ENCODE assay signal across 9 cellular contexts in the genomic region with DNA sequence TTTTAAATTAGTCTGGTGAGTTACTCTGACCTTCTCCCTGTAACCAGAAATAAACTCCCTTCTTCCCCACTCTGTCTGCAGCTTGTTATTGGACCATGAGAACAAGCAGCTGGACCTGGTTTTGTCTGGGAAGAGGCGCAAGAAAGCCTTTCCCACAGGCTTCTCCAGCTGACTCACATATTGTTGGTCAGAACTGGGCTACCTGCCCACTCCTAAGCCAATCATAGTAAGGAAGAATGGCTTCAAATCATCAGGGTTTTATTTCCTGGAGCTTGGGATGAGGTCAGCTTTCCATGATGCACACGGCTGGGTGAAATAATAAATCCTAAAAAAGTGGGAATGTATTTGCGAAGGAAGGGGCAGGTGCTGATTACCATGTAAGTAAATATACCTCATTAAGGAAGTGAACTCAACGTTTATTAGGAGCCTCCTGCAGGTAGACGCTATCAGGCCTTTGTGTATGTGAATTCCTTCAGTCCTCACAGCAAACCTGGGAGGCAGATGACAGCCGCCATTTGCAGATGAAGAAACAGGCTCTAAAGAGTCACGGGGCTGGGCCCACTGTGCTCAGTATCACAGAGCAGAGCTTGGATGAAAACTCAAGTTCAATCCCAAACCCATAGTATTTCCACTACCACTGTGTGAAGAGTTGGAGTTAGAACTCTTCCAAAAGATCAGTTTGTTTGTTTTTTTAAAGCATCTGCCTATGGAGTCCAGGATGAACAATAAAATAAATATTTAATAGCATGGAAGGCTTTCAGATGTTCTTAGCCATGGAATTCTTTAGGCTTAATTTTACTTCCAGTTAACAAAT. TPM values are rescaled to one million over a fixed set of nuclear protein-coding genes. Genes with fewer than 3 reads are reported as not detected.
DNase-seq lines count a peak whose midpoint lies in the region; TF ChIP-seq lines count a peak whose summit lies in the region.
"Had no signal": no experiment of that assay in that cellular context is flagged by ENCODE, and none has a peak within 500 bp of the region (broad histone marks: within the 10 kb centered on the region; RNA-seq: fewer than 3 reads in every experiment).

No MANE protein-coding gene starts in this region.

- H3K4me3 ChIP-seq in AG04449 (ENCODE audit: low read depth, low read length) (no peak overlapping the region), muscle layer of duodenum (ENCODE audit: low read depth in 1 of 2, low read length in 2 of 2) (peak overlapping the region; percentile 38 to 48)
- no peak overlapping the region for H3K4me3 ChIP-seq in CD8-positive, alpha-beta memory T cell (ENCODE audit: low read length)

- H3K9me3 Mint-ChIP-seq in endothelial cell (ENCODE audit: unreplicated experiment), result no peaks in the 10 kb centered on the region
- H3K9me3 Mint-ChIP-seq in CD8-positive, alpha-beta memory T cell, result no peaks in the 10 kb centered on the region
- H3K9me3 Mint-ChIP-seq: neural crest cell had no signal

- H3K27me3 Mint-ChIP-seq in endothelial cell (ENCODE audit: unreplicated experiment), result peaks cover 14% of the 10 kb centered on the region
- no peaks in the 10 kb centered on the region for H3K27me3 Mint-ChIP-seq in CD8-positive, alpha-beta memory T cell

- no peaks in the 10 kb centered on the region for H3K36me3 ChIP-seq in muscle layer of duodenum (ENCODE audit: control insufficient read depth in 1 of 2, insufficient read depth in 2 of 2, low read length in 2 of 2)
- H3K36me3 ChIP-seq in CD8-positive, alpha-beta memory T cell (ENCODE audit: insufficient read depth, low read length), result no peaks in the 10 kb centered on the region

- DNase-seq in AG04449 (ENCODE audit: low read depth, low spot score) (peak; percentile 100), NCI-H2029 treated with DMSO at 0.1 percent for 48 hours (lab: John Stamatoyannopoulos, UW) (peak; percentile 56), endothelial cell (ENCODE audit: low spot score) (no peak), foreskin melanocyte (no peak), NCI-H82 treated with DMSO at 0.1 percent for 48 hours (lab: John Stamatoyannopoulos, UW; ENCODE audit: unreplicated experiment) (no peak)
- DNase-seq in stimulated activated CD4-positive, alpha-beta T cell treated with anti-CD3 and anti-CD28 coated beads, Interleukin-2, amount 100 ng/mL, for 24 hours, result no peak
- no peak for DNase-seq in CD8-positive, alpha-beta memory T cell

- peaks cover 4% of the 10 kb centered on the region for H3K36me3 Mint-ChIP-seq in endothelial cell (ENCODE audit: low read depth, unreplicated experiment)
- no peaks in the 10 kb centered on the region for H3K36me3 Mint-ChIP-seq in CD8-positive, alpha-beta memory T cell

- H3K4me1 ChIP-seq in muscle layer of duodenum (ENCODE audit: control insufficient read depth in 1 of 2, insufficient read depth in 2 of 2, low read length in 2 of 2), result peaks cover 6 to 15% of the 10 kb centered on the region in 2 donors
- no peaks in the 10 kb centered on the region for H3K4me1 ChIP-seq in CD8-positive, alpha-beta memory T cell (ENCODE audit: insufficient read depth, low read length)

- H3K27ac ChIP-seq in muscle layer of duodenum (ENCODE audit: low read length), result peak overlapping the region; percentile 88
- no peak overlapping the region for H3K27ac ChIP-seq in CD8-positive, alpha-beta memory T cell (ENCODE audit: low read depth, low read length)

- TF ChIP-seq CTCF in AG04449 (IDR thresholded peaks at IDR 0.05; ENCODE audit: insufficient read depth, low read length, missing control alignments) (no peak), endothelial cell (IDR thresholded peaks at IDR 0.05; ENCODE audit: unreplicated experiment) (no peak)

- CTCF ChIA-PET in AG04449 (lab: Yijun Ruan, JAX), result interaction anchor here (0.9 to 2.5 kb wide), 3 partner anchors 142 to 461 kb away, joined by 3 to 10 read pairs (median 5); no protein-coding TSS in a partner anchor
- CTCF ChIA-PET in CD8-positive, alpha-beta memory T cell (lab: Charles Lee), result no interaction called here

- POLR2A ChIA-PET in AG04449 (lab: Yijun Ruan, JAX), result interaction anchor here (0.8 to 1.7 kb wide), 3 partner anchors 55 to 258 kb away, joined by 3 to 6 read pairs (median 4); a partner anchor contains a TSS
- POLR2A ChIA-PET in CD8-positive, alpha-beta memory T cell (lab: Charles Lee), result no interaction called here

- peak overlapping the region; percentile 99 for H3K27ac Mint-ChIP-seq in endothelial cell (ENCODE audit: unreplicated experiment)
- no peak overlapping the region for H3K27ac Mint-ChIP-seq in CD8-positive, alpha-beta memory T cell

- peaks cover 61% of the 10 kb centered on the region for H3K4me1 Mint-ChIP-seq in endothelial cell (ENCODE audit: unreplicated experiment)
- H3K4me1 Mint-ChIP-seq in CD8-positive, alpha-beta memory T cell, result peaks cover 5 to 8% (median 7%) of the 10 kb centered on the region in 3 donors

- H3K27me3 ChIP-seq in muscle layer of duodenum (ENCODE audit: low read depth, low read length), result no peaks in the 10 kb centered on the region
- H3K27me3 ChIP-seq in CD8-positive, alpha-beta memory T cell (ENCODE audit: insufficient read depth, low read length, poor library complexity, severe bottlenecking), result no peaks in the 10 kb centered on the region

- H3K9me3 ChIP-seq in muscle layer of duodenum (ENCODE audit: control insufficient read depth in 1 of 2, low read length in 2 of 2), result no peaks in the 10 kb centered on the region
- no peaks in the 10 kb centered on the region for H3K9me3 ChIP-seq in CD8-positive, alpha-beta memory T cell (ENCODE audit: low read length)

- H3K4me3 Mint-ChIP-seq in endothelial cell (ENCODE audit: unreplicated experiment), result peak overlapping the region; percentile 13
- H3K4me3 Mint-ChIP-seq in CD8-positive, alpha-beta memory T cell, result no peak overlapping the region
- H3K4me3 Mint-ChIP-seq: neural crest cell had no signal

RNA-seq across cellular contexts. Expression of a gene that starts 32.7 kb away (rescaled TPM):
- 0.97 TPM for total RNA-seq in endothelial cell (ENCODE audit: unreplicated experiment)
- 10 to 100 TPM; 30.1 to 33.5 TPM for total RNA-seq in CD8-positive, alpha-beta memory T cell
- 19.8 TPM for polyA plus RNA-seq in CD8-positive, alpha-beta memory T cell
- total RNA-seq: neural crest cell had no signal

RNA-seq across cellular contexts. Expression of a gene that starts 54.6 kb away (rescaled TPM):
- total RNA-seq in endothelial cell (ENCODE audit: unreplicated experiment), result 95.2 TPM
- 10 to 100 TPM; 58.7 to 59.3 TPM for total RNA-seq in CD8-positive, alpha-beta memory T cell
- 82.2 TPM for polyA plus RNA-seq in CD8-positive, alpha-beta memory T cell

RNA-seq across cellular contexts. Expression of a gene that starts 54.9 kb away (rescaled TPM):
- total RNA-seq in endothelial cell (ENCODE audit: unreplicated experiment), result 6.6 TPM
- 1 to 10 TPM; 7.2 to 8.5 TPM for total RNA-seq in CD8-positive, alpha-beta memory T cell
- 3.2 TPM for polyA plus RNA-seq in CD8-positive, alpha-beta memory T cell

Comparison
In these comparisons a context has a peak if more than half of its experiments do, and no peak if none do; other contexts are left out.
1. DNase-seq: peak in AG04449 (single experiment) and NCI-H2029 treated with DMSO at 0.1 percent for 48 hours (single experiment); none in endothelial cell (single experiment), stimulated activated CD4-positive, alpha-beta T cell treated with anti-CD3 and anti-CD28 coated beads, Interleukin-2, amount 100 ng/mL, for 24 hours (0 of 2), CD8-positive, alpha-beta memory T cell (0 of 5), foreskin melanocyte (single experiment) and NCI-H82 treated with DMSO at 0.1 percent for 48 hours (single experiment).
2. H3K4me3 ChIP-seq: peak in muscle layer of duodenum (2 of 2); none in AG04449 (single experiment) and CD8-positive, alpha-beta memory T cell (single experiment).
3. RNA of a gene that starts 32.7 kb away (total RNA-seq): 30.1 to 33.5 TPM in CD8-positive, alpha-beta memory T cell; 0.97 TPM in endothelial cell (single experiment); every median in the first group is over 10 times any median in the second.